13 cellular contexts compared by ENCODE assay signal in the genomic region with DNA sequence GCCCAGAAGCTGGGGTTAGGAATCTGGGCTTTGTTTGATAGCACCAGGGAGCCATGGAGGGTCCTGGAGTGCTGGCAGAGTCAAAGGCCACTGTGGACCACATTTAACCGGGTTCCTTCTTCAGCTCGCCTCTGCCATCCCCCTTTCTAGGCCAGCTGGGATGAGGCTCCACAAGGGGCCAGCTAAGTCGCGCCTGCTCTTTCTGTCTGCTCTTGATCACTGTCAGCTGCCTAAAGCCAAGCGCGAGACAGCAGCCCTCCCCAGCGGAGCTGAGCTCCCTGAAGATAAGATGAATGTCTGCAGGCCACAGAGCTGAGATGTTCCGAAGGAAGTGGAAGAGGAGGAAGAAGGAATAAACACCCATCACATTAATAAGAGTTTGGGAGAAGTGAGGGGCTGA.
"Had no signal": no experiment of that assay in that cellular context is flagged by ENCODE, and none has a peak within 500 bp of the region (broad histone marks: within the 10 kb centered on the region; RNA-seq: fewer than 3 reads in every experiment).

No MANE protein-coding gene starts in this region.

- ATAC-seq: left colon; pancreas; stimulated activated effector memory CD8-positive, alpha-beta T cell treated with anti-CD3 and anti-CD28 coated beads, Interleukin-12 subunit alpha, Interleukin-12 subunit beta, amount 100 ng/mL, for 72 hours had no signal

- H3K36me3 Mint-ChIP-seq: activated naive CD8-positive, alpha-beta T cell; stimulated activated effector memory CD8-positive, alpha-beta T cell treated with anti-CD3 and anti-CD28 coated beads, Interleukin-12 subunit alpha, Interleukin-12 subunit beta, amount 100 ng/mL, for 72 hours had no signal

- H3K9me3 Mint-ChIP-seq: neural crest cell had no signal

- H3K27ac Mint-ChIP-seq: activated naive CD8-positive, alpha-beta T cell; stimulated activated effector memory CD8-positive, alpha-beta T cell treated with anti-CD3 and anti-CD28 coated beads, Interleukin-12 subunit alpha, Interleukin-12 subunit beta, amount 100 ng/mL, for 72 hours had no signal

- H3K36me3 ChIP-seq: brain microvascular endothelial cell, esophagus squamous epithelium, pancreas, tibial nerve had no signal

- DNase-seq: activated effector memory CD4-positive, alpha-beta T cell treated with anti-CD3 and anti-CD28 coated beads, Interleukin-2, amount 50 U/mL, for 16 hours; brain microvascular endothelial cell; esophagus squamous epithelium; left colon; pancreas; T-helper 2 cell had no signal

- H3K27me3 ChIP-seq: brain microvascular endothelial cell, pancreas, tibial nerve had no signal

- H3K4me1 ChIP-seq: esophagus squamous epithelium, pancreas, tibial nerve had no signal

- FAIRE-seq: endometrium, pancreas, TTC549 had no signal

- H3K4me3 ChIP-seq: esophagus squamous epithelium, pancreas, skin epidermis, tibial nerve had no signal

- H3K27ac ChIP-seq: brain microvascular endothelial cell, esophagus squamous epithelium, pancreas, skin epidermis, tibial nerve had no signal

- H3K4me1 Mint-ChIP-seq: stimulated activated effector memory CD8-positive, alpha-beta T cell treated with anti-CD3 and anti-CD28 coated beads, Interleukin-12 subunit alpha, Interleukin-12 subunit beta, amount 100 ng/mL, for 72 hours had no signal

- H3K9me3 ChIP-seq: esophagus squamous epithelium, pancreas, tibial nerve had no signal

- H3K4me3 Mint-ChIP-seq: activated naive CD8-positive, alpha-beta T cell; neural crest cell; stimulated activated effector memory CD8-positive, alpha-beta T cell treated with anti-CD3 and anti-CD28 coated beads, Interleukin-12 subunit alpha, Interleukin-12 subunit beta, amount 100 ng/mL, for 72 hours had no signal
